Comparison of ENCODE assay signal across 1 cellular context in the genomic region with DNA sequence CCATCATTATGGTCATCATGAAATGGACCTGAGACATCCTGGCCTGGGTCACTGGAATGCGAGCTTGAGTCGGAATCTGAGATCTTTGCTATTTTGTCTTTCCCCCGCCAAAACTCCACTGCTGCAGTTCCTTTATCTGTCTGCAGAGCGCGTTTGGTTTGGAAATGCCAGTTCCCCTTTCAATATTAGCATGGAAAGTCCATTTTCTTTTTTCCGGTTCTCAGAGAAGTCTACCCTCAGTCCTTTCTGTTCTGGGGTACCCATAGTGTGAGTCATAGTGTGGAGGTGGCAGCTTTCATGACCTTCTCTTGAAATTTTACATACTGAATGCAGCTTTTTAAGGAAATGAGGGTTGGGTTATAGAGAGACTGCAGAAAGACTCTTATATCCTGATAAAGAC.
TF ChIP-seq lines count a peak whose summit lies in the region.

No MANE protein-coding gene starts in this region.

TF ChIP-seq in H1, 55 proteins besides CTCF, POLR2A, EP300 and RAD21:
- TF ChIP-seq SP4 (IDR thresholded peaks at IDR 0.05; ENCODE audit: low read length) (no peak), SIRT6 (IDR thresholded peaks at IDR 0.05; ENCODE audit: low read length) (no peak), ASH2L (IDR thresholded peaks at IDR 0.05; ENCODE audit: low read length) (no peak), PHF8 (conservative IDR thresholded peaks at IDR 0.05; ENCODE audit: low read depth, low read length) (no peak), GTF2F1 (IDR thresholded peaks at IDR 0.05; ENCODE audit: borderline replicate concordance, low read depth, low read length) (no peak)
- TF ChIP-seq, protein P1, sequence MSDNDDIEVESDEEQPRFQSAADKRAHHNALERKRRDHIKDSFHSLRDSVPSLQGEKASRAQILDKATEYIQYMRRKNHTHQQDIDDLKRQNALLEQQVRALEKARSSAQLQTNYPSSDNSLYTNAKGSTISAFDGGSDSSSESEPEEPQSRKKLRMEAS (IDR thresholded peaks at IDR 0.05), result no peak
